Comparison of ENCODE assay signal across 9 cellular contexts in the genomic region with DNA sequence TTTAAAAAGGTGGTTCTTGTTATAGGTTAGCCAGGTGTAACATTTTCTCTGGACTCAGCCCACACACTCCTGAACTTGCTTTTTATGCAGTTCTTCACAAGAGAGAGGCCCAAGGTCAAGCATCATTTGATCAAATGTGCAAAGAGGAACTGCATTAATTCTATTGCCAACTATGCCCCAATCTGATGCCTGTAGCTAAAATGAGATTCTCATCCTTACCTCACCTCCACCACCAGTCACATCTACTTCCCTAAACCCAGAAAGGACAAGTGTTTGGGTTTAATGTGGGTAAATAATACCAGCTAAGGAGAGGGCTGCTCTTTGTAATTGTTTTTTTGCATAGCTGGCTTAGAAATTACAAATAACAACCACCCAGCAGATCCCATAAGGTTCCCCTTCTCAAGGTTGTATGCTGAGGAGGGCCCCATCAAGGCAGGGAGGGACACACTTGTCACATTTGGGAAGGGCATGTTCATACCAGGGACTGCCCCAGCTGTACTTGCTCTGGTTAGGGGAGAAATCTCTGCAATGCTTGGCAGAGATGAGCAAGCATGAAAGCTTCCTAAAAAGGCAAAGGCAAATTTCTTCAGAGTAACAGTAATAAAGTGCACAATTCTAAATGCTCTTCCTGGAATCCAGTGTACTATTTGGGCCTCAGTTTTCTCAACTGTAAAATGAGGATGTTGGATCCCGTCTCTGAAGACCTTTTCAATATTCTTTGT.
DNase-seq lines count a peak whose midpoint lies in the region; ATAC-seq and TF ChIP-seq lines count a peak whose summit lies in the region.
"Had no signal": no experiment of that assay in that cellular context is flagged by ENCODE, and none has a peak within 500 bp of the region (broad histone marks: within the 10 kb centered on the region; RNA-seq: fewer than 3 reads in every experiment).

No MANE protein-coding gene starts in this region.

- peak overlapping the region; percentile 71 for H3K27ac ChIP-seq in layer of hippocampus (ENCODE audit: low read depth, low read length)
- H3K27ac ChIP-seq in tibial artery: peak overlapping the region; percentile 45 to 64
- H3K27ac ChIP-seq in gastrocnemius medialis: peak overlapping the region in 2 of 4 donors; percentile 59 to 65

- H3K4me3 ChIP-seq in tibial artery (no peak overlapping the region), gastrocnemius medialis (no peak overlapping the region)

- H3K27me3 Mint-ChIP-seq in activated naive CD4-positive, alpha-beta T cell treated with anti-CD3 and anti-CD28 coated beads, Interleukin-2, amount 10 ng/mL, durations not matched to agents 7 days and 5 days: no peaks in the 10 kb centered on the region
- H3K27me3 Mint-ChIP-seq in activated CD4-positive, alpha-beta memory T cell treated with anti-CD3 and anti-CD28 coated beads for 36 hours: no peaks in the 10 kb centered on the region

- peaks cover 92% of the 10 kb centered on the region for H3K4me1 Mint-ChIP-seq in activated naive CD4-positive, alpha-beta T cell treated with anti-CD3 and anti-CD28 coated beads, Interleukin-2, amount 10 ng/mL, durations not matched to agents 7 days and 5 days
- peaks cover 84% of the 10 kb centered on the region for H3K4me1 Mint-ChIP-seq in activated CD4-positive, alpha-beta memory T cell treated with anti-CD3 and anti-CD28 coated beads for 36 hours (ENCODE audit: low read depth)

- no peaks in the 10 kb centered on the region for H3K9me3 ChIP-seq in tibial artery
- no peaks in the 10 kb centered on the region for H3K9me3 ChIP-seq in gastrocnemius medialis

- H3K27ac Mint-ChIP-seq in activated naive CD4-positive, alpha-beta T cell treated with anti-CD3 and anti-CD28 coated beads, Interleukin-2, amount 10 ng/mL, durations not matched to agents 7 days and 5 days: peak overlapping the region; percentile 86
- peak overlapping the region; percentile 65 for H3K27ac Mint-ChIP-seq in activated CD4-positive, alpha-beta memory T cell treated with anti-CD3 and anti-CD28 coated beads for 36 hours

- peaks cover 0 to 85% (median 56%) of the 10 kb centered on the region in 4 donors for H3K4me1 ChIP-seq in tibial artery
- H3K4me1 ChIP-seq in gastrocnemius medialis: peaks cover 19 to 50% of the 10 kb centered on the region in 2 donors

- ATAC-seq in GM19023 (IDR thresholded peaks at IDR 0.05; ENCODE audit: unreplicated experiment) (no peak), gastrocnemius medialis (no peak), HG02623 (IDR thresholded peaks at IDR 0.05; ENCODE audit: unreplicated experiment) (no peak)

- intact Hi-C loops in activated CD4-positive, alpha-beta memory T cell treated with anti-CD3 and anti-CD28 coated beads for 36 hours (cut with micrococcal nuclease): loop anchor here (1.0 to 2.0 kb wide), 2 partner anchors 16 to 38 kb away; no protein-coding TSS in a partner anchor
- intact Hi-C loops in tibial artery (cut with DNase I; ENCODE audit: low total_unique reads): no loop called here
- intact Hi-C loops in gastrocnemius medialis (cut with DNase I; ENCODE audit: low total_unique reads): no loop called here

- peaks cover 2% of the 10 kb centered on the region for H3K9me3 Mint-ChIP-seq in activated naive CD4-positive, alpha-beta T cell treated with anti-CD3 and anti-CD28 coated beads, Interleukin-2, amount 10 ng/mL, durations not matched to agents 7 days and 5 days
- H3K9me3 Mint-ChIP-seq in activated CD4-positive, alpha-beta memory T cell treated with anti-CD3 and anti-CD28 coated beads for 36 hours: no peaks in the 10 kb centered on the region

- in situ Hi-C loops in gastrocnemius medialis (cut with MboI; ENCODE audit: low sequenced_read_pairs in 4 of 4): loop anchor here in 2 of 4 donors (25.0 kb wide), 2 partner anchors 170 to 645 kb away; no protein-coding TSS in a partner anchor

- no peaks in the 10 kb centered on the region for H3K27me3 ChIP-seq in layer of hippocampus (ENCODE audit: control insufficient read depth, insufficient read depth, low read length)
- no peaks in the 10 kb centered on the region for H3K27me3 ChIP-seq in tibial artery
- no peaks in the 10 kb centered on the region for H3K27me3 ChIP-seq in gastrocnemius medialis

- peaks cover 93% of the 10 kb centered on the region for H3K36me3 Mint-ChIP-seq in activated naive CD4-positive, alpha-beta T cell treated with anti-CD3 and anti-CD28 coated beads, Interleukin-2, amount 10 ng/mL, durations not matched to agents 7 days and 5 days
- peaks cover 55% of the 10 kb centered on the region for H3K36me3 Mint-ChIP-seq in activated CD4-positive, alpha-beta memory T cell treated with anti-CD3 and anti-CD28 coated beads for 36 hours

- TF ChIP-seq POLR2A in gastrocnemius medialis (IDR thresholded peaks at IDR 0.05): no peak

- TF ChIP-seq CTCF in tibial artery (IDR thresholded peaks at IDR 0.05) (no peak), gastrocnemius medialis (IDR thresholded peaks at IDR 0.05 in 4 of 5, conservative IDR thresholded peaks at IDR 0.05 in 1 of 5) (no peak)

- CTCF ChIA-PET in activated naive CD4-positive, alpha-beta T cell treated with anti-CD3 and anti-CD28 coated beads, Interleukin-2, amount 10 ng/mL, durations not matched to agents 7 days and 5 days (lab: Charles Lee): interaction anchor here (1.1 to 1.5 kb wide), 3 partner anchors 11 to 670 kb away, joined by 3 to 10 read pairs (median 5); no protein-coding TSS in a partner anchor
- CTCF ChIA-PET in activated CD4-positive, alpha-beta memory T cell treated with anti-CD3 and anti-CD28 coated beads for 36 hours (lab: Charles Lee): interaction anchor here (0.7 to 0.8 kb wide), 2 partner anchors 407 to 483 kb away, joined by 4 read pairs; no protein-coding TSS in a partner anchor

- H3K36me3 ChIP-seq in tibial artery (peaks cover 26 to 34% (median 28%) of the 10 kb centered on the region in 3 donors), gastrocnemius medialis (peaks cover 0 to 3% of the 10 kb centered on the region in 2 donors)

- POLR2A ChIA-PET in activated CD4-positive, alpha-beta memory T cell treated with anti-CD3 and anti-CD28 coated beads for 36 hours (lab: Charles Lee): interaction anchor here (0.9 to 1.9 kb wide), 4 partner anchors 16 to 76 kb away, joined by 3 to 8 read pairs (median 4); a partner anchor contains a TSS

- H3K4me3 Mint-ChIP-seq in activated naive CD4-positive, alpha-beta T cell treated with anti-CD3 and anti-CD28 coated beads, Interleukin-2, amount 10 ng/mL, durations not matched to agents 7 days and 5 days: no peak overlapping the region
- H3K4me3 Mint-ChIP-seq in activated CD4-positive, alpha-beta memory T cell treated with anti-CD3 and anti-CD28 coated beads for 36 hours: no peak overlapping the region

- DNase-seq in activated naive CD4-positive, alpha-beta T cell treated with anti-CD3 and anti-CD28 coated beads, Interleukin-2, amount 10 ng/mL, durations not matched to agents 7 days and 5 days: no peak
- no peak for DNase-seq in activated naive CD4-positive, alpha-beta T cell treated with Interleukin-2 at 50 U/mL for 16 hours
- DNase-seq in activated CD4-positive, alpha-beta memory T cell treated with anti-CD3 and anti-CD28 coated beads for 36 hours: peak; percentile 54
- DNase-seq in tibial artery (no peak), gastrocnemius medialis (no peak)
- DNase-seq: NCI-H774 had no signal
